ENCODE assay signal across 9 cellular contexts in genomic region chr11:64060263-64060860, GRCh38. TPM values are rescaled to one million over a fixed set of nuclear protein-coding genes. Genes with fewer than 3 reads are reported as not detected.
A peak's percentile ranks its signal among the peaks of the same experiment; 100 is the strongest.
DNase-seq lines count a peak whose midpoint lies in the region; ATAC-seq and TF ChIP-seq lines count a peak whose summit lies in the region.
"Had no signal": no experiment of that assay in that cellular context is flagged by ENCODE, and none has a peak within 500 bp of the region (broad histone marks: within the 10 kb centered on the region; RNA-seq: fewer than 3 reads in every experiment).

No MANE protein-coding gene starts in this region.

- DNase-seq in GM23248 (no peak), hepatocyte (ENCODE audit: low spot score) (no peak), smooth muscle cell (lab: John Stamatoyannopoulos, UW; ENCODE audit: unreplicated experiment) (no peak), globus pallidus (ENCODE audit: low spot score) (no peak), NCI-H1105 treated with DMSO at 0.1 percent for 48 hours (lab: John Stamatoyannopoulos, UW) (no peak)
- no peak for DNase-seq in activated CD8-positive, alpha-beta T cell treated with anti-CD3 and anti-CD28 coated beads for 36 hours
- DNase-seq: kidney had no signal

- POLR2A ChIA-PET in activated CD8-positive, alpha-beta T cell treated with anti-CD3 and anti-CD28 coated beads for 36 hours (lab: Charles Lee): interaction anchor here (0.6 kb wide), 1 partner anchor 126 kb away, joined by 3 read pairs; the partner anchor contains the start of gene STIP1

- H3K79me2 ChIP-seq in GM23248 (ENCODE audit: insufficient read depth) (no peaks in the 10 kb centered on the region), hepatocyte (no peaks in the 10 kb centered on the region), smooth muscle cell (ENCODE audit: low read depth) (no peaks in the 10 kb centered on the region)

- H3K4me1 ChIP-seq in GM23248 (ENCODE audit: insufficient read depth) (no peaks in the 10 kb centered on the region), hepatocyte (ENCODE audit: insufficient read depth) (peaks cover 6% of the 10 kb centered on the region), smooth muscle cell (ENCODE audit: low read depth) (peaks cover 10% of the 10 kb centered on the region)

- H3K36me3 Mint-ChIP-seq in activated CD8-positive, alpha-beta T cell treated with anti-CD3 and anti-CD28 coated beads for 36 hours (ENCODE audit: low read depth): no peaks in the 10 kb centered on the region

- intact Hi-C loops in activated CD8-positive, alpha-beta T cell treated with anti-CD3 and anti-CD28 coated beads for 36 hours (cut with micrococcal nuclease): no loop called here

- H3K4me2 ChIP-seq in GM23248 (ENCODE audit: unreplicated experiment) (peak overlapping the region; percentile 93), hepatocyte (peak overlapping the region; percentile 99), smooth muscle cell (peak overlapping the region; percentile 92)

- H3K27me3 Mint-ChIP-seq in activated CD8-positive, alpha-beta T cell treated with anti-CD3 and anti-CD28 coated beads for 36 hours: peaks cover 8% of the 10 kb centered on the region

- CTCF ChIA-PET in activated CD8-positive, alpha-beta T cell treated with anti-CD3 and anti-CD28 coated beads for 36 hours (lab: Charles Lee): interaction anchor here (2.5 kb wide), 1 partner anchor 59 kb away, joined by 7 read pairs; no protein-coding TSS in a partner anchor

- H3K9ac ChIP-seq in GM23248 (peak overlapping the region; percentile 67), smooth muscle cell (ENCODE audit: low read depth) (no peak overlapping the region)

- 47 to 53% methylated on average over 32 to 35 of the region's 35 CpGs for WGBS in GM23248 (ENCODE audit: low coverage in 1 of 2, low lambda C conversion rate in 2 of 2, missing lambda C conversion rate in 2 of 2), 2 experiments
- 47% methylated on average over 35 of the region's 35 CpGs for WGBS in hepatocyte (ENCODE audit: low lambda C conversion rate, missing lambda C conversion rate)
- 34% methylated on average over 35 of the region's 35 CpGs for WGBS in smooth muscle cell (ENCODE audit: low lambda C conversion rate)

- TF ChIP-seq CTCF in activated CD8-positive, alpha-beta T cell treated with anti-CD3 and anti-CD28 coated beads for 36 hours (IDR thresholded peaks at IDR 0.05): no peak
- TF ChIP-seq CTCF in hepatocyte (IDR thresholded peaks at IDR 0.05; ENCODE audit: poor library complexity): no peak
- no peak for TF ChIP-seq CTCF in smooth muscle cell (IDR thresholded peaks at IDR 0.05; ENCODE audit: borderline replicate concordance, insufficient read depth, poor library complexity, severe bottlenecking)

- H3K9me3 ChIP-seq in GM23248 (ENCODE audit: low read depth): no peaks in the 10 kb centered on the region
- H3K9me3 ChIP-seq in hepatocyte (ENCODE audit: low read depth): no peaks in the 10 kb centered on the region
- no peaks in the 10 kb centered on the region for H3K9me3 ChIP-seq in smooth muscle cell (replicated peaks; ENCODE audit: low read depth)

- peak overlapping the region; percentile 45 for H3K4me3 Mint-ChIP-seq in activated CD8-positive, alpha-beta T cell treated with anti-CD3 and anti-CD28 coated beads for 36 hours

- peaks cover 8% of the 10 kb centered on the region for H3K4me1 Mint-ChIP-seq in activated CD8-positive, alpha-beta T cell treated with anti-CD3 and anti-CD28 coated beads for 36 hours (ENCODE audit: low read depth)

- H3K27ac ChIP-seq in GM23248: no peak overlapping the region
- H3K27ac ChIP-seq in hepatocyte: no peak overlapping the region
- H3K27ac ChIP-seq in smooth muscle cell (ENCODE audit: low read depth): no peak overlapping the region

- H3K4me3 ChIP-seq in GM23248 (peak overlapping the region; percentile 75), hepatocyte (peak overlapping the region; percentile 15), smooth muscle cell (peak overlapping the region; percentile 58)

- H3K9me3 Mint-ChIP-seq in activated CD8-positive, alpha-beta T cell treated with anti-CD3 and anti-CD28 coated beads for 36 hours: no peaks in the 10 kb centered on the region
- H3K9me3 Mint-ChIP-seq: T-helper 1 cell treated with Interleukin-12 subunit alpha and Interleukin-12 subunit beta and Interleukin-4 antibody, amounts not matched to agents 30 μg/mL and 1 μg/mL, for 36 hours had no signal

- H3K27ac Mint-ChIP-seq in activated CD8-positive, alpha-beta T cell treated with anti-CD3 and anti-CD28 coated beads for 36 hours: no peak overlapping the region
- H3K27ac Mint-ChIP-seq: T-helper 1 cell treated with Interleukin-12 subunit alpha and Interleukin-12 subunit beta and Interleukin-4 antibody, amounts not matched to agents 30 μg/mL and 1 μg/mL, for 36 hours had no signal

- H4K20me1 ChIP-seq in GM23248 (ENCODE audit: insufficient read depth): no peaks in the 10 kb centered on the region
- no peaks in the 10 kb centered on the region for H4K20me1 ChIP-seq in hepatocyte (ENCODE audit: insufficient read depth, poor library complexity, severe bottlenecking)
- peaks cover 20% of the 10 kb centered on the region for H4K20me1 ChIP-seq in smooth muscle cell (ENCODE audit: low read depth)

- in situ Hi-C loops in GM23248 (cut with MboI): no loop called here

- no peaks in the 10 kb centered on the region for H3K9me2 ChIP-seq in GM23248 (ENCODE audit: insufficient read depth)
- H3K9me2 ChIP-seq in hepatocyte (replicated peaks; ENCODE audit: insufficient read depth): no peaks in the 10 kb centered on the region

- H2AFZ ChIP-seq in GM23248 (peak overlapping the region; percentile 87), hepatocyte (peak overlapping the region; percentile 81), smooth muscle cell (ENCODE audit: low read depth) (no peak overlapping the region)

- no peak for ATAC-seq in activated CD8-positive, alpha-beta T cell treated with anti-CD3 and anti-CD28 coated beads for 36 hours
- ATAC-seq in HG02973 (IDR thresholded peaks at IDR 0.05; ENCODE audit: unreplicated experiment): no peak

- H3K36me3 ChIP-seq in GM23248 (ENCODE audit: low read depth) (no peaks in the 10 kb centered on the region), hepatocyte (replicated peaks; ENCODE audit: insufficient read depth, low read depth) (no peaks in the 10 kb centered on the region), smooth muscle cell (ENCODE audit: low read depth) (no peaks in the 10 kb centered on the region)

- H3F3A ChIP-seq in GM23248 (ENCODE audit: insufficient read depth) (no peaks in the 10 kb centered on the region), smooth muscle cell (ENCODE audit: low read depth) (no peaks in the 10 kb centered on the region)

- no peaks in the 10 kb centered on the region for H3K27me3 ChIP-seq in GM23248 (replicated peaks; ENCODE audit: insufficient read depth)
- H3K27me3 ChIP-seq in hepatocyte: peaks cover 7% of the 10 kb centered on the region
- peaks cover 15% of the 10 kb centered on the region for H3K27me3 ChIP-seq in smooth muscle cell (ENCODE audit: low read depth)

RNA-seq across cellular contexts. Expression of gene FLRT1, which starts 24.6 kb away (rescaled TPM):
- total RNA-seq in GM23248 (2014; rRNA removed; shearing (Covaris generic)): 0.22 TPM in 1 of 2 replicates, not detected in the other
- polyA plus RNA-seq in GM23248 (2016; fragmentation: Nextera tagmentation; extraction: Ambion mirVana) (0.09 TPM in 1 of 2 replicates, not detected in the other), hepatocyte (0.34 and 0.61 TPM in 2 replicates), smooth muscle cell (0.26 and 0.32 TPM in 2 replicates)
- total RNA-seq in activated CD8-positive, alpha-beta T cell treated with anti-CD3 and anti-CD28 coated beads for 36 hours: not detected
- total RNA-seq in hepatocyte (0.43 and 0.84 TPM in 2 replicates), smooth muscle cell (0.76 TPM in 1 of 2 replicates, not detected in the other)

Comparison
In these comparisons a context has a peak if more than half of its experiments do, and no peak if none do; other contexts are left out.
1. H3K4me3 ChIP-seq: peak in every context shown above with its lines; median percentile 75 in GM23248; 58 in smooth muscle cell; 15 in hepatocyte.